Comparison of ENCODE assay signal across 8 cellular contexts in genomic region chr9:72271617-72272478, GRCh38.
DNase-seq lines count a peak whose midpoint lies in the region; ATAC-seq and FAIRE-seq lines count a peak whose summit lies in the region.

No MANE protein-coding gene starts in this region.

- H3K9me3 ChIP-seq in trophoblast cell (ENCODE audit: insufficient read depth, low read depth, low read length): no peaks in the 10 kb centered on the region

- H3K23ac ChIP-seq in trophoblast cell (ENCODE audit: low read length): no peak overlapping the region

- no peak overlapping the region for H2AK5ac ChIP-seq in trophoblast cell (ENCODE audit: low read length)

- H2BK120ac ChIP-seq in trophoblast cell (ENCODE audit: insufficient read depth, low read length, poor library complexity): no peak overlapping the region

- H3K27ac ChIP-seq in trophoblast cell (ENCODE audit: low read depth, low read length): no peak overlapping the region

- no peaks in the 10 kb centered on the region for H3K79me2 ChIP-seq in trophoblast cell (ENCODE audit: control insufficient read depth, insufficient read depth, low read length, poor library complexity)

- peak; percentile 63 for ATAC-seq in HG02798 (IDR thresholded peaks at IDR 0.05; ENCODE audit: poor library complexity, unreplicated experiment)
- no peak for ATAC-seq in GM21528 (IDR thresholded peaks at IDR 0.05; ENCODE audit: low FRiP score, unreplicated experiment)

- H3K4me2 ChIP-seq in trophoblast cell (ENCODE audit: low read length): no peak overlapping the region

- no peak overlapping the region for H4K12ac ChIP-seq in trophoblast cell (ENCODE audit: low read depth, low read length)

- no peaks in the 10 kb centered on the region for H3K79me1 ChIP-seq in trophoblast cell (ENCODE audit: low read length)

- H3K18ac ChIP-seq in trophoblast cell (ENCODE audit: low read length): no peak overlapping the region

- H4K8ac ChIP-seq in trophoblast cell (ENCODE audit: low read depth, low read length): no peak overlapping the region

- no peak overlapping the region for H2BK5ac ChIP-seq in trophoblast cell (ENCODE audit: low read depth, low read length, poor library complexity)

- no CpG with 5 or more reads among the region's 9 CpGs for WGBS in trophoblast cell (ENCODE audit: extremely low coverage, insufficient coverage, insufficient read length)

- no peak overlapping the region for H3K14ac ChIP-seq in trophoblast cell (ENCODE audit: low read length)

- no peaks in the 10 kb centered on the region for H3K36me3 ChIP-seq in trophoblast cell (ENCODE audit: control insufficient read depth in 1 of 2, insufficient read depth in 2 of 2, low read length in 2 of 2)

- no peaks in the 10 kb centered on the region for H3K4me1 ChIP-seq in trophoblast cell (ENCODE audit: control insufficient read depth in 1 of 2, insufficient read depth in 2 of 2, low read length in 2 of 2)

- no peaks in the 10 kb centered on the region for H3K27me3 ChIP-seq in trophoblast cell (ENCODE audit: insufficient read depth, low read length)

- FAIRE-seq in A204.1 (lab: Jason Lieb, UNC) (peak; percentile 97), G401.6 (lab: Jason Lieb, UNC) (peak; percentile 95), frontal cortex (lab: Jason Lieb, UNC) (peak; percentile 98)

- no peak overlapping the region for H3K4me3 ChIP-seq in trophoblast cell (ENCODE audit: low read depth, low read length)

- DNase-seq in NCI-H460 (ENCODE audit: extremely low read depth, low read depth) (peak; percentile 74), activated T-cell treated with anti-CD3 and anti-CD28 coated beads for 48 hours (ENCODE audit: low read depth) (peak; percentile 17), frontal cortex (ENCODE audit: low spot score in 2 of 2) (peak; percentile 24 to 52), trophoblast cell (peak; percentile 43 to 86)

- H4K91ac ChIP-seq in trophoblast cell (ENCODE audit: low read depth, low read length): no peak overlapping the region

- no peak overlapping the region for H3K4ac ChIP-seq in trophoblast cell (ENCODE audit: low read depth, low read length)

- no peak overlapping the region for H3K9ac ChIP-seq in trophoblast cell (ENCODE audit: low read length)

- H2BK12ac ChIP-seq in trophoblast cell (ENCODE audit: low read length): no peak overlapping the region

- no peak overlapping the region for H2AFZ ChIP-seq in trophoblast cell (ENCODE audit: insufficient read depth, low read length, poor library complexity)

Comparison
In these comparisons a context has a peak if more than half of its experiments do, and no peak if none do; other contexts are left out.
1. DNase-seq: peak in every context shown above with its lines; median percentile 74 in NCI-H460; 64 in trophoblast cell; 38 in frontal cortex; 17 in activated T-cell treated with anti-CD3 and anti-CD28 coated beads for 48 hours.